20 cellular contexts compared by ENCODE assay signal in genomic region chr3:154194869-154195268, GRCh38.
DNase-seq lines count a peak whose midpoint lies in the region; ATAC-seq, FAIRE-seq and TF ChIP-seq lines count a peak whose summit lies in the region.
"Had no signal": no experiment of that assay in that cellular context is flagged by ENCODE, and none has a peak within 500 bp of the region (broad histone marks: within the 10 kb centered on the region; RNA-seq: fewer than 3 reads in every experiment).

No MANE protein-coding gene starts in this region.

- 94% methylated on average over 3 of the region's 3 CpGs; no CpG with 5 or more reads in 1 of the 2 experiments for WGBS in H1 (ENCODE audit: extremely low coverage in 1 of 2, insufficient coverage in 1 of 2, insufficient read length in 1 of 2, insufficient replicate concordance in 2 of 2, low coverage in 1 of 2, low lambda C conversion rate in 2 of 2, missing lambda C conversion rate in 1 of 2), 2 experiments
- WGBS in gastroesophageal sphincter (ENCODE audit: low coverage in 1 of 2), 2 donors: 42 to 56% methylated on average over 3 of the region's 3 CpGs

- H3K27me3 ChIP-seq in Loucy (ENCODE audit: insufficient read depth, low read length, poor library complexity, severe bottlenecking): no peaks in the 10 kb centered on the region
- no peaks in the 10 kb centered on the region for H3K27me3 ChIP-seq in H1 (replicated peaks in 1 of 4; ENCODE audit: control insufficient read depth in 3 of 4, extremely low read depth in 1 of 4, insufficient read depth in 3 of 4, low read length in 3 of 4)
- no peaks in the 10 kb centered on the region for H3K27me3 ChIP-seq in gastroesophageal sphincter
- no peaks in the 10 kb centered on the region for H3K27me3 ChIP-seq in upper lobe of right lung

- no peak overlapping the region for H3K27ac Mint-ChIP-seq in immature natural killer cell
- H3K27ac Mint-ChIP-seq: CD4-positive, alpha-beta memory T cell had no signal

- no peaks in the 10 kb centered on the region for H3K36me3 Mint-ChIP-seq in immature natural killer cell
- H3K36me3 Mint-ChIP-seq: CD4-positive, alpha-beta memory T cell had no signal

- H3K4me3 ChIP-seq in Loucy (ENCODE audit: low read length, poor library complexity, severe bottlenecking) (peak overlapping the region; percentile 39), H1 (ENCODE audit: extremely low read depth in 1 of 4, insufficient read depth in 2 of 4, low read depth in 3 of 4, low read length in 4 of 4) (no peak overlapping the region), gastroesophageal sphincter (no peak overlapping the region), upper lobe of right lung (no peak overlapping the region)

- no peak for TF ChIP-seq CTCF in Loucy (conservative IDR thresholded peaks at IDR 0.05; ENCODE audit: low read length)
- TF ChIP-seq CTCF in H1 (IDR thresholded peaks at IDR 0.05; ENCODE audit: control extremely low read depth in 1 of 3, insufficient read depth in 1 of 3, low read depth in 1 of 3, low read length in 3 of 3): no peak
- no peak for TF ChIP-seq CTCF in gastroesophageal sphincter (IDR thresholded peaks at IDR 0.05)
- TF ChIP-seq CTCF in upper lobe of right lung (IDR thresholded peaks at IDR 0.05): no peak

- H3K9ac ChIP-seq in Loucy (ENCODE audit: low read depth, low read length, poor library complexity, severe bottlenecking) (peak overlapping the region; percentile 36), H1 (replicated peaks in 1 of 4; ENCODE audit: extremely low read depth in 1 of 4, low read depth in 3 of 4, low read length in 3 of 4) (no peak overlapping the region)

- DNase-seq in H1 (ENCODE audit: low read depth in 1 of 2, low spot score in 2 of 2) (no peak), upper lobe of right lung (no peak), NCI-H748 treated with DMSO at 0.1 percent for 48 hours (lab: John Stamatoyannopoulos, UW) (no peak), immature natural killer cell (no peak), left cardiac atrium (no peak)
- DNase-seq: ACHN; AML-193; CD4-positive, alpha-beta memory T cell; DMS153; DMS79; GDM1; GOT3; H9 had no signal

- no peak overlapping the region for H3K18ac ChIP-seq in H1 (ENCODE audit: extremely low read depth, low read length)

- H4K91ac ChIP-seq in H1 (replicated peaks; ENCODE audit: insufficient read length, low read length): no peak overlapping the region

- no peaks in the 10 kb centered on the region for H3K9me2 ChIP-seq in Loucy (replicated peaks; ENCODE audit: low read depth, low read length)

- peaks cover 1 to 7% (median 4%) of the 10 kb centered on the region in 3 donors for H3K27me3 Mint-ChIP-seq in immature natural killer cell (ENCODE audit: low read depth in 3 of 3)

- POLR2A ChIA-PET in H1 (lab: Charles Lee; ENCODE audit: partially characterized antibody): no interaction called here

- no peak overlapping the region for H3K56ac ChIP-seq in H1 (replicated peaks; ENCODE audit: insufficient read length, low read depth, low read length)

- H3K4me1 ChIP-seq in Loucy (ENCODE audit: insufficient read depth, low read length, poor library complexity, severe bottlenecking): peaks cover 57% of the 10 kb centered on the region
- H3K4me1 ChIP-seq in H1 (replicated peaks in 1 of 4; ENCODE audit: control insufficient read depth in 3 of 4, insufficient read depth in 4 of 4, low read length in 3 of 4): peaks cover 0 to 6% (median 3%) of the 10 kb centered on the region in 4 experiments; a peak in 2 of 7 replicates
- H3K4me1 ChIP-seq in gastroesophageal sphincter: peaks cover 0 to 17% (median 2%) of the 10 kb centered on the region in 3 donors
- no peaks in the 10 kb centered on the region for H3K4me1 ChIP-seq in upper lobe of right lung

- intact Hi-C loops in upper lobe of right lung (cut with DNase I) (no loop called here), left cardiac atrium (cut with DNase I) (no loop called here)

- no peaks in the 10 kb centered on the region for H3K79me1 ChIP-seq in H1 (ENCODE audit: low read depth, low read length)

- no peak overlapping the region for H2BK12ac ChIP-seq in H1 (ENCODE audit: low read depth, low read length)

- no peak overlapping the region for H4K8ac ChIP-seq in H1 (ENCODE audit: extremely low read depth, insufficient read depth, low read length)

- no peak overlapping the region for H3K4me3 Mint-ChIP-seq in immature natural killer cell
- H3K4me3 Mint-ChIP-seq: CD4-positive, alpha-beta memory T cell; H9 had no signal

- ATAC-seq in gastroesophageal sphincter: peak; percentile 13
- ATAC-seq in upper lobe of right lung: peak; percentile 17
- ATAC-seq in GM21576 (IDR thresholded peaks at IDR 0.05; ENCODE audit: unreplicated experiment): no peak
- no peak for ATAC-seq in left cardiac atrium

- H3K79me2 ChIP-seq in Loucy (ENCODE audit: insufficient read depth, low read length) (no peaks in the 10 kb centered on the region), H1 (ENCODE audit: control insufficient read depth in 1 of 2, insufficient read depth in 2 of 2, low read length in 2 of 2) (no peaks in the 10 kb centered on the region)

- H3K4me2 ChIP-seq in Loucy (ENCODE audit: low read depth, low read length, poor library complexity, severe bottlenecking) (peak overlapping the region; percentile 57), H1 (ENCODE audit: insufficient read depth in 1 of 2, low read depth in 2 of 2, low read length in 2 of 2) (no peak overlapping the region)

- no peak for FAIRE-seq in H1 (lab: Jason Lieb, UNC)
- FAIRE-seq: A204.1, GM12892, GM18507 had no signal

- peak overlapping the region; percentile 65 for H2AFZ ChIP-seq in Loucy (ENCODE audit: low read length)
- no peak overlapping the region for H2AFZ ChIP-seq in H1 (ENCODE audit: low read length)

- H3K9me3 ChIP-seq in Loucy (ENCODE audit: insufficient read depth, low read depth, low read length): no peaks in the 10 kb centered on the region
- no peaks in the 10 kb centered on the region for H3K9me3 ChIP-seq in H1 (ENCODE audit: insufficient read depth in 2 of 2, low read depth in 1 of 2, low read length in 1 of 2)
- no peaks in the 10 kb centered on the region for H3K9me3 ChIP-seq in gastroesophageal sphincter
- H3K9me3 ChIP-seq in upper lobe of right lung: no peaks in the 10 kb centered on the region

- H2BK20ac ChIP-seq in H1 (ENCODE audit: low read length): no peak overlapping the region

- CTCF ChIA-PET in H1 (lab: Charles Lee; ENCODE audit: partially characterized antibody): interaction anchor here (1.6 kb wide), 1 partner anchor 59 kb away, joined by 5 read pairs; no protein-coding TSS in a partner anchor

- H4K5ac ChIP-seq in H1 (ENCODE audit: insufficient read length, low read depth, low read length): no peak overlapping the region

- H3K23me2 ChIP-seq in H1 (ENCODE audit: low read depth, low read length): no peaks in the 10 kb centered on the region

- no peak for TF ChIP-seq EP300 in H1 (IDR thresholded peaks at IDR 0.05; ENCODE audit: borderline replicate concordance in 1 of 2, low read depth in 2 of 2, low read length in 2 of 2)
- no peak for TF ChIP-seq EP300 in gastroesophageal sphincter (IDR thresholded peaks at IDR 0.05)

- H4K20me1 ChIP-seq in Loucy (ENCODE audit: insufficient read depth, low read length, poor library complexity, severe bottlenecking): no peaks in the 10 kb centered on the region
- no peaks in the 10 kb centered on the region for H4K20me1 ChIP-seq in H1 (replicated peaks in 1 of 2; ENCODE audit: control insufficient read depth in 1 of 2, insufficient read depth in 2 of 2, low read length in 2 of 2)

- H2BK15ac ChIP-seq in H1 (ENCODE audit: low read length): no peak overlapping the region

- TF ChIP-seq POLR2A in H1 (IDR thresholded peaks at IDR 0.05; ENCODE audit: control extremely low read depth in 1 of 2, low read depth in 2 of 2, low read length in 2 of 2) (no peak), gastroesophageal sphincter (IDR thresholded peaks at IDR 0.05) (no peak)

- peaks cover 0 to 6% (median 0%) of the 10 kb centered on the region in 6 donors for H3K9me3 Mint-ChIP-seq in immature natural killer cell

- no peak overlapping the region for H3K4ac ChIP-seq in H1 (replicated peaks; ENCODE audit: insufficient read length, low read depth, low read length)

- H3K27ac ChIP-seq in H1 (ENCODE audit: low read depth, low read length) (no peak overlapping the region), gastroesophageal sphincter (peak overlapping the region in 3 of 4 donors; percentile 1 to 30 (median 16)), upper lobe of right lung (no peak overlapping the region)
- H3K27ac ChIP-seq: C4-2B had no signal

- no peak overlapping the region for H3K23ac ChIP-seq in H1 (ENCODE audit: insufficient read length)

- H3K14ac ChIP-seq in H1 (ENCODE audit: insufficient read length): no peak overlapping the region

- no peak overlapping the region for H2BK120ac ChIP-seq in H1 (replicated peaks; ENCODE audit: low read depth, low read length)

- TF ChIP-seq RAD21 in H1 (IDR thresholded peaks at IDR 0.05 in 1 of 2, conservative IDR thresholded peaks at IDR 0.05 in 1 of 2; ENCODE audit: low read depth in 2 of 2, low read length in 2 of 2): no peak

- H2AK5ac ChIP-seq in H1 (ENCODE audit: low read depth, low read length): peak overlapping the region; percentile 29; the same call in 1 of the 2 replicates

- no peak overlapping the region for H2BK5ac ChIP-seq in H1 (ENCODE audit: low read depth, low read length)

- no peaks in the 10 kb centered on the region for H3K4me1 Mint-ChIP-seq in immature natural killer cell
- H3K4me1 Mint-ChIP-seq: CD4-positive, alpha-beta memory T cell had no signal

- H3K36me3 ChIP-seq in Loucy (ENCODE audit: insufficient read depth, low read length) (no peaks in the 10 kb centered on the region), H1 (ENCODE audit: control insufficient read depth in 2 of 4, insufficient read depth in 4 of 4, low read length in 3 of 4) (peaks cover 0 to 8% (median 3%) of the 10 kb centered on the region in 4 experiments; a peak in 2 of 8 replicates), gastroesophageal sphincter (peaks cover 5 to 76% of the 10 kb centered on the region in 2 donors), upper lobe of right lung (peaks cover 12% of the 10 kb centered on the region)

- no peaks in the 10 kb centered on the region for H3F3A ChIP-seq in Loucy (ENCODE audit: low read depth)

TF ChIP-seq in H1, 55 proteins besides CTCF, POLR2A, EP300 and RAD21 (continues in another document):
- TF ChIP-seq USF2 (IDR thresholded peaks at IDR 0.05; ENCODE audit: low read length) (no peak), JUND (IDR thresholded peaks at IDR 0.05; ENCODE audit: low read length) (no peak), BCL11A (IDR thresholded peaks at IDR 0.05; ENCODE audit: low read depth in 2 of 2, low read length in 2 of 2) (no peak), EGR1 (IDR thresholded peaks at IDR 0.05; ENCODE audit: borderline replicate concordance, low read depth, low read length) (no peak), SAP30 (IDR thresholded peaks at IDR 0.05; ENCODE audit: insufficient read depth, insufficient replicate concordance, low read length) (no peak), BACH1 (IDR thresholded peaks at IDR 0.05; ENCODE audit: low read length) (no peak)

Comparison
In these comparisons a context has a peak if more than half of its experiments do, and no peak if none do; other contexts are left out.
1. H3K27ac ChIP-seq: peak in gastroesophageal sphincter (3 of 4); none in H1 (single experiment) and upper lobe of right lung (single experiment).
2. ATAC-seq: peak in gastroesophageal sphincter (single experiment) and upper lobe of right lung (single experiment); none in GM21576 (single experiment) and left cardiac atrium (0 of 2).